ENCODE assay signal across 13 cellular contexts in the genomic region with DNA sequence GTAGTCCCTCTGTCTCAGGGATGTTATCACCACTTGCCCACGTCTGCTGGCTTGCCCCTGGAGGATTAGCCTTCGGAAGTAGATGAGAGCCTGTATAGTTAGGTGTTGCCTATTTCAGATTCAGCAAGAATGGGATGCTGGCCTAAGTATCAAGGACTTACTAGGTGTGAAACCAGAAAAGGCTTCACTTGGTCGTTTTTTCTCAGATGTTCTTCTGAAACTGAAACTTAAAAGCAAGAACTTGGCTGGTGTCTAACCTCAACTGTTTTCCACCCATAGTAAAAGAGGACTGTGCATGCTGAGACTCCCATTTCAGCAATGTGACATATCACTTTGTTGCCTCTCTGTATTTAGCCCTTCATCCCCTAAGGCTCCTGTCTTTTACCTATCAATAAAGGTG.
DNase-seq lines count a peak whose midpoint lies in the region; ATAC-seq, FAIRE-seq and TF ChIP-seq lines count a peak whose summit lies in the region.
"Had no signal": no experiment of that assay in that cellular context is flagged by ENCODE, and none has a peak within 500 bp of the region (broad histone marks: within the 10 kb centered on the region; RNA-seq: fewer than 3 reads in every experiment).

No MANE protein-coding gene starts in this region.

- no peaks in the 10 kb centered on the region for H3K36me3 ChIP-seq in kidney (ENCODE audit: control insufficient read depth in 1 of 2, insufficient read depth in 2 of 2, low read length in 2 of 2)
- no peaks in the 10 kb centered on the region for H3K36me3 ChIP-seq in small intestine (ENCODE audit: control insufficient read depth in 2 of 2, insufficient read depth in 2 of 2, low read length in 2 of 2)
- H3K36me3 ChIP-seq: ovary had no signal

- DNase-seq in GM12865 (ENCODE audit: low read depth) (peak; percentile 86), kidney (no peak), small intestine (no peak)
- DNase-seq in activated CD4-positive, alpha-beta T cell treated with anti-CD3 and anti-CD28 coated beads, Interleukin-2, amount 50 U/mL, for 48 hours = no peak
- DNase-seq: IMR-90, NCI-H524, ovary, T-cell had no signal

- H3K27ac ChIP-seq in kidney (ENCODE audit: low read depth in 2 of 2, low read length in 2 of 2) (no peak overlapping the region), small intestine (ENCODE audit: low read depth in 1 of 2, low read length in 1 of 2) (no peak overlapping the region)
- H3K27ac ChIP-seq: ovary had no signal

- H3K4me1 ChIP-seq in kidney (ENCODE audit: control insufficient read depth in 1 of 2, insufficient read depth in 1 of 2, low read depth in 1 of 2, low read length in 2 of 2) (no peaks in the 10 kb centered on the region), small intestine (ENCODE audit: control insufficient read depth in 2 of 2, insufficient read depth in 1 of 2, low read depth in 1 of 2, low read length in 1 of 2) (no peaks in the 10 kb centered on the region)

- H3K9ac ChIP-seq in kidney (ENCODE audit: low read length in 2 of 2) = no peak overlapping the region

- no peak for TF ChIP-seq CTCF in GM12865 (IDR thresholded peaks at IDR 0.05; ENCODE audit: insufficient read depth, low read depth, low read length, missing control alignments)
- TF ChIP-seq CTCF in kidney (IDR thresholded peaks at IDR 0.05; ENCODE audit: borderline replicate concordance, extremely low read depth, insufficient read depth) = no peak

- H3K27me3 ChIP-seq in small intestine (ENCODE audit: control insufficient read depth in 2 of 2, insufficient read depth in 2 of 2, low read length in 2 of 2) = no peaks in the 10 kb centered on the region
- H3K27me3 ChIP-seq: ovary had no signal

- H3K9me3 ChIP-seq in kidney (ENCODE audit: control insufficient read depth in 1 of 2, low read length in 2 of 2) = no peaks in the 10 kb centered on the region
- H3K9me3 ChIP-seq in small intestine (ENCODE audit: control insufficient read depth, low read depth) = no peaks in the 10 kb centered on the region
- H3K9me3 ChIP-seq: ovary had no signal

- ATAC-seq in GM19395 (IDR thresholded peaks at IDR 0.05; ENCODE audit: unreplicated experiment) (peak; percentile 100), HG02870 (IDR thresholded peaks at IDR 0.05; ENCODE audit: unreplicated experiment) (peak; percentile 99), HG03571 (IDR thresholded peaks at IDR 0.05; ENCODE audit: unreplicated experiment) (peak; percentile 100), esophagus mucosa (no peak)
- ATAC-seq: T-cell had no signal

- FAIRE-seq in kidney (lab: Jason Lieb, UNC) (no peak), small intestine (lab: Jason Lieb, UNC) (no peak)
- FAIRE-seq: keratinocyte had no signal

- no peak overlapping the region for H3K4me3 ChIP-seq in GM12865 (ENCODE audit: low read depth, low read length)
- H3K4me3 ChIP-seq in kidney (ENCODE audit: low read length in 2 of 2) = no peak overlapping the region
- H3K4me3 ChIP-seq in small intestine (ENCODE audit: low read depth in 1 of 2, low read length in 2 of 2) = no peak overlapping the region
- H3K4me3 ChIP-seq: ovary had no signal

- 44 to 52% (median 47%) methylated on average over 3 of the region's 3 CpGs for whole genome bisulfite sequencing in small intestine, 3 donors

- intact Hi-C loops in kidney (cut with DNase I) = no loop called here
